Comparison of ENCODE assay signal across 8 cellular contexts in genomic region chr17:74842599-74843351, GRCh38. TPM values are rescaled to one million over a fixed set of nuclear protein-coding genes. Genes with fewer than 3 reads are reported as not detected.
DNase-seq lines count a peak whose midpoint lies in the region; ATAC-seq and TF ChIP-seq lines count a peak whose summit lies in the region.

No MANE protein-coding gene starts in this region.

- H3K36me3 ChIP-seq in brain microvascular endothelial cell (replicated peaks) (no peaks in the 10 kb centered on the region), sigmoid colon (peaks cover 0 to under 1% (median 0%) of the 10 kb centered on the region in 4 donors)

- TF ChIP-seq EP300 in sigmoid colon (IDR thresholded peaks at IDR 0.05), result no peak

- peaks cover 17% of the 10 kb centered on the region for H3K27me3 Mint-ChIP-seq in T-helper 2 cell treated with Interferon-gamma antibody and Interleukin-4, amounts not matched to agents 5 μg/mL and 100 μg/mL, for 36 hours (ENCODE audit: low read depth)

- no peak overlapping the region for H3K27ac Mint-ChIP-seq in T-helper 2 cell treated with Interferon-gamma antibody and Interleukin-4, amounts not matched to agents 5 μg/mL and 100 μg/mL, for 36 hours

- in situ Hi-C loops in brain microvascular endothelial cell (cut with HindIII; ENCODE audit: low pct_ligation_motif_present, low sequenced_read_pairs), result no loop called here

- H3K4me1 Mint-ChIP-seq in T-helper 2 cell treated with Interferon-gamma antibody and Interleukin-4, amounts not matched to agents 5 μg/mL and 100 μg/mL, for 36 hours (ENCODE audit: low read depth), result peaks cover 4% of the 10 kb centered on the region

- H3K27me3 ChIP-seq in brain microvascular endothelial cell (replicated peaks) (peaks cover 2% of the 10 kb centered on the region), sigmoid colon (peaks cover 0 to 8% (median 0%) of the 10 kb centered on the region in 3 donors)

- H3K4me3 ChIP-seq in brain microvascular endothelial cell (ENCODE audit: low read depth, low read length), result no peak overlapping the region
- H3K4me3 ChIP-seq in iPS-11a (ENCODE audit: low read depth, low read length), result peak overlapping the region; percentile 24
- H3K4me3 ChIP-seq in sigmoid colon, result peak overlapping the region in 3 of 4 donors; percentile 43 to 46 (median 45)

- TF ChIP-seq CTCF in brain microvascular endothelial cell (IDR thresholded peaks at IDR 0.05; ENCODE audit: low read depth, low read length, missing control alignments) (peak; percentile 55), sigmoid colon (IDR thresholded peaks at IDR 0.05) (peak in 3 of 4 experiments; percentile 12 to 58 (median 37))

- peaks cover 4% of the 10 kb centered on the region for H3K36me3 Mint-ChIP-seq in T-helper 2 cell treated with Interferon-gamma antibody and Interleukin-4, amounts not matched to agents 5 μg/mL and 100 μg/mL, for 36 hours (ENCODE audit: low read depth)

- H3K4me1 ChIP-seq in sigmoid colon, result peaks cover 0 to 34% (median 31%) of the 10 kb centered on the region in 4 donors

- ATAC-seq in HG02870 (IDR thresholded peaks at IDR 0.05; ENCODE audit: unreplicated experiment), result no peak

- intact Hi-C loops in sigmoid colon (cut with DNase I), result loop anchor here (1.0 kb wide), 1 partner anchor 18 kb away; no protein-coding TSS in a partner anchor

- H3K4me3 Mint-ChIP-seq in T-helper 2 cell treated with Interferon-gamma antibody and Interleukin-4, amounts not matched to agents 5 μg/mL and 100 μg/mL, for 36 hours, result no peak overlapping the region

- TF ChIP-seq POLR2A in sigmoid colon (IDR thresholded peaks at IDR 0.05), result no peak

- H3K9me3 Mint-ChIP-seq in T-helper 2 cell treated with Interferon-gamma antibody and Interleukin-4, amounts not matched to agents 5 μg/mL and 100 μg/mL, for 36 hours, result no peaks in the 10 kb centered on the region

- H3K27ac ChIP-seq in brain microvascular endothelial cell (no peak overlapping the region), sigmoid colon (peak overlapping the region in 2 of 4 donors; percentile 42 to 67)

- peak; percentile 14 for DNase-seq in T-helper 2 cell treated with Interferon-gamma antibody and Interleukin-4, amounts not matched to agents 5 μg/mL and 100 μg/mL, for 36 hours (ENCODE audit: low spot score)
- DNase-seq in T-helper 2 cell (no peak), NCI-H2171 treated with DMSO at 0.1 percent for 48 hours (lab: John Stamatoyannopoulos, UW) (peak; percentile 80), brain microvascular endothelial cell (peak; percentile 16), sigmoid colon (no peak), T1000 (lab: John Stamatoyannopoulos, UW) (no peak)

- H3K9me3 ChIP-seq in sigmoid colon, result no peaks in the 10 kb centered on the region

- WGBS in sigmoid colon, 2 donors, result 4 to 5% methylated on average over 88 of the region's 88 CpGs

RNA-seq across cellular contexts. Expression of gene GRIN2C, which starts 16.9 kb away (rescaled TPM):
- total RNA-seq in sigmoid colon, result under 1 TPM in 1 of 4 donors, not detected in 3; 0.49 TPM
- under 1 TPM in 1 of 3 donors, not detected in 2; 0.22 TPM for polyA plus RNA-seq in sigmoid colon

RNA-seq across cellular contexts. Expression of gene FDXR, which starts 30.0 kb away (rescaled TPM):
- 1 to 10 TPM; 3.0 to 8.6 (median 7.1) TPM for total RNA-seq in sigmoid colon
- polyA plus RNA-seq in sigmoid colon, result 10 to 100 TPM; 10.8 to 26.9 (median 14.6) TPM

RNA-seq across cellular contexts. Expression of gene FADS6, which starts 50.7 kb away (rescaled TPM):
- not detected for total RNA-seq in sigmoid colon
- polyA plus RNA-seq in sigmoid colon, result 1 to 10 TPM in 2 of 3 donors, under 1 TPM in 1; 0.06 to 1.8 (median 1.6) TPM

Comparison
In these comparisons a context has a peak if more than half of its experiments do, and no peak if none do; other contexts are left out.
1. DNase-seq: peak in T-helper 2 cell treated with Interferon-gamma antibody and Interleukin-4, amounts not matched to agents 5 μg/mL and 100 μg/mL, for 36 hours (single experiment), NCI-H2171 treated with DMSO at 0.1 percent for 48 hours (single experiment) and brain microvascular endothelial cell (single experiment); none in T-helper 2 cell (0 of 5), sigmoid colon (single experiment) and T1000 (single experiment).